Comparison of ENCODE assay signal across 8 cellular contexts in genomic region chr10:11609492-11610093, GRCh38. TPM values are rescaled to one million over a fixed set of nuclear protein-coding genes. Genes with fewer than 3 reads are reported as not detected.
DNase-seq lines count a peak whose midpoint lies in the region; ATAC-seq and TF ChIP-seq lines count a peak whose summit lies in the region.

No MANE protein-coding gene starts in this region.

- H3K27me3 Mint-ChIP-seq in activated CD8-positive, alpha-beta T cell treated with anti-CD3 and anti-CD28 coated beads for 36 hours, result peaks cover 4% of the 10 kb centered on the region

- H3K36me3 ChIP-seq in cardiac muscle cell (no peaks in the 10 kb centered on the region), OCI-LY1 (ENCODE audit: insufficient read depth, low read length) (no peaks in the 10 kb centered on the region), transverse colon (no peaks in the 10 kb centered on the region)

- H3K9ac ChIP-seq in OCI-LY1 (ENCODE audit: low read length), result peak overlapping the region; percentile 64

- 75 to 100% methylated on average over 2 to 3 of the region's 3 CpGs for WGBS in transverse colon (ENCODE audit: low coverage in 1 of 2), 2 donors

- CTCF ChIA-PET in activated CD8-positive, alpha-beta T cell treated with anti-CD3 and anti-CD28 coated beads for 36 hours (lab: Charles Lee), result interaction anchor here (1.0 to 2.8 kb wide), 2 partner anchors 67 to 148 kb away, joined by 3 to 12 read pairs; no protein-coding TSS in a partner anchor

- POLR2A ChIA-PET in activated CD8-positive, alpha-beta T cell treated with anti-CD3 and anti-CD28 coated beads for 36 hours (lab: Charles Lee), result no interaction called here

- H3K27me3 ChIP-seq in cardiac muscle cell, result no peaks in the 10 kb centered on the region
- no peaks in the 10 kb centered on the region; the same call in 1 of the 2 replicates for H3K27me3 ChIP-seq in OCI-LY1 (ENCODE audit: insufficient read depth, low read length)
- H3K27me3 ChIP-seq in transverse colon, result no peaks in the 10 kb centered on the region
- no peaks in the 10 kb centered on the region for H3K27me3 ChIP-seq in foreskin keratinocyte

- DNase-seq in cardiac muscle cell (ENCODE audit: low read depth in 1 of 2, low spot score in 1 of 2), result no peak
- no peak for DNase-seq in Right ventricle myocardium superior
- DNase-seq in fibroblast of the aortic adventitia (ENCODE audit: low read depth), result peak; percentile 8
- DNase-seq in transverse colon, result no peak
- no peak for DNase-seq in activated CD8-positive, alpha-beta T cell treated with anti-CD3 and anti-CD28 coated beads for 36 hours
- DNase-seq in GM03348 (ENCODE audit: low spot score), result no peak
- no peak for DNase-seq in foreskin keratinocyte

- ATAC-seq in Right ventricle myocardium superior (ENCODE audit: poor library complexity) (no peak), foreskin keratinocyte (no peak)
- ATAC-seq in activated CD8-positive, alpha-beta T cell treated with anti-CD3 and anti-CD28 coated beads for 36 hours, result no peak

- H3K4me3 Mint-ChIP-seq in activated CD8-positive, alpha-beta T cell treated with anti-CD3 and anti-CD28 coated beads for 36 hours, result no peak overlapping the region

- H3K27ac Mint-ChIP-seq in activated CD8-positive, alpha-beta T cell treated with anti-CD3 and anti-CD28 coated beads for 36 hours, result no peak overlapping the region

- H3K4me3 ChIP-seq in cardiac muscle cell, result peak overlapping the region; percentile 100
- peak overlapping the region; percentile 67 for H3K4me3 ChIP-seq in OCI-LY1 (ENCODE audit: low read depth, low read length, poor library complexity, severe bottlenecking)
- H3K4me3 ChIP-seq in fibroblast of the aortic adventitia (ENCODE audit: low read depth, low read length), result peak overlapping the region; percentile 88
- H3K4me3 ChIP-seq in transverse colon, result no peak overlapping the region

- peak overlapping the region; percentile 63 for H3K4me2 ChIP-seq in OCI-LY1 (ENCODE audit: low read length)

- peaks cover 10% of the 10 kb centered on the region for H3K4me1 ChIP-seq in cardiac muscle cell (ENCODE audit: low read depth)
- peaks cover 61% of the 10 kb centered on the region for H3K4me1 ChIP-seq in OCI-LY1 (ENCODE audit: insufficient read depth, low read length, severe bottlenecking)
- H3K4me1 ChIP-seq in transverse colon, result peaks cover 5 to 49% (median 25%) of the 10 kb centered on the region in 4 donors
- peaks cover 11% of the 10 kb centered on the region for H3K4me1 ChIP-seq in foreskin keratinocyte

- peaks cover 47% of the 10 kb centered on the region for H3K79me2 ChIP-seq in OCI-LY1 (ENCODE audit: insufficient read depth, low read length)

- H3K4me1 Mint-ChIP-seq in activated CD8-positive, alpha-beta T cell treated with anti-CD3 and anti-CD28 coated beads for 36 hours (ENCODE audit: low read depth), result peaks cover 53% of the 10 kb centered on the region

- TF ChIP-seq CTCF in cardiac muscle cell (IDR thresholded peaks at IDR 0.05; ENCODE audit: low read depth, low read length) (no peak), OCI-LY1 (IDR thresholded peaks at IDR 0.05; ENCODE audit: low read length) (no peak), fibroblast of the aortic adventitia (IDR thresholded peaks at IDR 0.05; ENCODE audit: insufficient read depth, low read length) (no peak), transverse colon (IDR thresholded peaks at IDR 0.05) (no peak), foreskin keratinocyte (conservative IDR thresholded peaks at IDR 0.05) (no peak)
- no peak for TF ChIP-seq CTCF in activated CD8-positive, alpha-beta T cell treated with anti-CD3 and anti-CD28 coated beads for 36 hours (IDR thresholded peaks at IDR 0.05)

- in situ Hi-C loops in transverse colon (cut with MboI; ENCODE audit: low pct_ligation_motif_present in 1 of 4, low pct_unique_long_range_greater_than_20kb in 1 of 4, low sequenced_read_pairs in 3 of 4), result no loop called here

- no peak for TF ChIP-seq EP300 in transverse colon (IDR thresholded peaks at IDR 0.05; ENCODE audit: low read depth)

- H3K27ac ChIP-seq in cardiac muscle cell (no peak overlapping the region), OCI-LY1 (ENCODE audit: low read depth, low read length, poor library complexity, severe bottlenecking) (peak overlapping the region; percentile 74), transverse colon (peak overlapping the region in 3 of 4 donors; percentile 92 to 97 (median 96)), foreskin keratinocyte (no peak overlapping the region)

- no peak for TF ChIP-seq POLR2A in transverse colon (IDR thresholded peaks at IDR 0.05)

- H3K36me3 Mint-ChIP-seq in activated CD8-positive, alpha-beta T cell treated with anti-CD3 and anti-CD28 coated beads for 36 hours (ENCODE audit: low read depth), result peaks cover 1% of the 10 kb centered on the region

- no peaks in the 10 kb centered on the region for H3K9me2 ChIP-seq in OCI-LY1 (ENCODE audit: low read depth, low read length)

- no peaks in the 10 kb centered on the region for H4K20me1 ChIP-seq in OCI-LY1 (ENCODE audit: insufficient read depth, low read length)

- no peaks in the 10 kb centered on the region for H3K9me3 Mint-ChIP-seq in activated CD8-positive, alpha-beta T cell treated with anti-CD3 and anti-CD28 coated beads for 36 hours

- H2AFZ ChIP-seq in OCI-LY1 (ENCODE audit: low read length), result no peak overlapping the region

- H3F3A ChIP-seq in OCI-LY1 (ENCODE audit: insufficient read depth, low read length), result no peaks in the 10 kb centered on the region

- intact Hi-C loops in Right ventricle myocardium superior (cut with DNase I), result loop anchor here (10.0 kb wide), 2 partner anchors 85 to 145 kb away; no protein-coding TSS in a partner anchor
- intact Hi-C loops in transverse colon (cut with DNase I; ENCODE audit: low total_unique reads), result no loop called here
- intact Hi-C loops in activated CD8-positive, alpha-beta T cell treated with anti-CD3 and anti-CD28 coated beads for 36 hours (cut with micrococcal nuclease), result loop anchor here (5.0 kb wide), 1 partner anchor 92 kb away; no protein-coding TSS in a partner anchor

- H3K9me3 ChIP-seq in cardiac muscle cell (ENCODE audit: low read depth), result no peaks in the 10 kb centered on the region
- no peaks in the 10 kb centered on the region for H3K9me3 ChIP-seq in OCI-LY1 (ENCODE audit: low read length)
- H3K9me3 ChIP-seq in transverse colon, result no peaks in the 10 kb centered on the region

RNA-seq across cellular contexts. Expression of gene USP6NL, which starts 1.9 kb away (rescaled TPM):
- total RNA-seq in cardiac muscle cell, result 21.2 and 25.4 TPM in 2 replicates
- polyA plus RNA-seq in cardiac muscle cell, result 12.1 and 13.6 TPM in 2 replicates
- 5.2 TPM for total RNA-seq in Right ventricle myocardium superior
- 8.3 and 15.2 TPM in 2 replicates for total RNA-seq in fibroblast of the aortic adventitia (ENCODE audit: low replicate concordance)
- total RNA-seq in transverse colon, result 10 to 100 TPM; 17.3 to 45.8 (median 26.6) TPM
- 1 to 10 TPM; 2.3 to 2.5 TPM for total RNA-seq in activated CD8-positive, alpha-beta T cell treated with anti-CD3 and anti-CD28 coated beads for 36 hours
- total RNA-seq in foreskin keratinocyte, result 12.5 and 13.1 TPM in 2 replicates
- polyA plus RNA-seq in foreskin keratinocyte, result 5.0 and 5.1 TPM in 2 replicates

Comparison
In these comparisons a context has a peak if more than half of its experiments do, and no peak if none do; other contexts are left out.
1. H3K27ac ChIP-seq: peak in OCI-LY1 (single experiment) and transverse colon (3 of 4); none in cardiac muscle cell (single experiment) and foreskin keratinocyte (single experiment).
2. H3K4me3 ChIP-seq: peak in cardiac muscle cell (single experiment), OCI-LY1 (single experiment) and fibroblast of the aortic adventitia (single experiment); none in transverse colon (0 of 4).